Comparison of ENCODE assay signal across 18 cellular contexts in the genomic region with DNA sequence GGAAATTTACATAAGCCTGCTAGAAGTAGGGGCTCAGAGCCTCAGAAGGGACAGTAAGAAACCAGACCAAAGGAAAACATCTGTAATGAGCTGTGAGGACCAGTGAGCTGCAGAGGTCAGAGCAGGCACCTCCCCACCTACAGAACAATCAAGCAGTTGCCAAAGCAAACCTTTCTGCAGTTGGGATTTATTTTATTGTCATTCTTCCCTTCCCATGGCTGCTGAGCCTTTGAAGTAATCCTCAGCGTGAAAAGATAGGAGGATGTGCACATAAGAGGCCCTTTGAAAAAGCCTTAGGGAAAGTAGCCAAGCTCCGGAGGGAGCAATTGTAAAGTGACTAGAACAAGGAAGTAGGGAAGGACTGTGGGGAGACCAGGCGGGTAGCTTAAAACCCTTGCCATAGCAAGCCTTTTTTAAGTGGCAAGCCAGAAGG.
DNase-seq lines count a peak whose midpoint lies in the region; ATAC-seq and TF ChIP-seq lines count a peak whose summit lies in the region.
"Had no signal": no experiment of that assay in that cellular context is flagged by ENCODE, and none has a peak within 500 bp of the region (broad histone marks: within the 10 kb centered on the region; RNA-seq: fewer than 3 reads in every experiment).

No MANE protein-coding gene starts in this region.

- H3K36me3 Mint-ChIP-seq in mesothelial cell of epicardium = no peaks in the 10 kb centered on the region
- H3K36me3 Mint-ChIP-seq: CD4-positive, CD25-positive, alpha-beta regulatory T cell; naive B cell had no signal

- no peaks in the 10 kb centered on the region for H3K9me3 ChIP-seq in colonic mucosa
- H3K9me3 ChIP-seq: right lobe of liver had no signal

- no peak for ATAC-seq in HG02588 (IDR thresholded peaks at IDR 0.05; ENCODE audit: unreplicated experiment)
- ATAC-seq in HG03108 (IDR thresholded peaks at IDR 0.05; ENCODE audit: unreplicated experiment) = no peak
- ATAC-seq: right lobe of liver; stimulated activated naive CD8-positive, alpha-beta T cell treated with anti-CD3 and anti-CD28 coated beads, Interleukin-15, Interleukin-2, amounts not matched to agents 100 U/mL and 50 U/mL, for 24 hours had no signal

- H3K9ac ChIP-seq in colonic mucosa (ENCODE audit: low read depth in 2 of 2, low read length in 2 of 2) = no peak overlapping the region

- H3K4me1 ChIP-seq in colonic mucosa = peaks cover 6% of the 10 kb centered on the region
- H3K4me1 ChIP-seq: right lobe of liver had no signal

- H3K9me3 Mint-ChIP-seq in mesothelial cell of epicardium = no peaks in the 10 kb centered on the region
- H3K9me3 Mint-ChIP-seq: activated T-helper 1 cell treated with anti-CD3 and anti-CD28 coated beads, Interleukin-12 subunit alpha, Interleukin-12 subunit beta, Interleukin-2, Interleukin-4 antibody, amounts not matched to agents 30 ng/mL and 10 ng/mL and 1 ng/mL, durations not matched to agents 14 hours and 24 hours and 36 hours; naive B cell; T-helper 2 cell treated with Interferon-gamma antibody and Interleukin-4, amounts not matched to agents 5 μg/mL and 100 μg/mL, for 36 hours had no signal

- TF ChIP-seq CTCF in colonic mucosa (IDR thresholded peaks at IDR 0.05) (no peak), mesothelial cell of epicardium (IDR thresholded peaks at IDR 0.05; ENCODE audit: unreplicated experiment) (no peak)

- no peaks in the 10 kb centered on the region for H3K27me3 Mint-ChIP-seq in mesothelial cell of epicardium (ENCODE audit: low read depth)
- H3K27me3 Mint-ChIP-seq: CD4-positive, CD25-positive, alpha-beta regulatory T cell; naive B cell had no signal

- peak overlapping the region; percentile 82 for H3K27ac Mint-ChIP-seq in mesothelial cell of epicardium
- H3K27ac Mint-ChIP-seq: activated T-helper 1 cell treated with anti-CD3 and anti-CD28 coated beads, Interleukin-12 subunit alpha, Interleukin-12 subunit beta, Interleukin-2, Interleukin-4 antibody, amounts not matched to agents 30 ng/mL and 10 ng/mL and 1 ng/mL, durations not matched to agents 14 hours and 24 hours and 36 hours; T-helper 2 cell treated with Interferon-gamma antibody and Interleukin-4, amounts not matched to agents 5 μg/mL and 100 μg/mL, for 36 hours had no signal

- peak overlapping the region; percentile 68 for H3K27ac ChIP-seq in colonic mucosa
- H3K27ac ChIP-seq: 22Rv1, right lobe of liver had no signal

- intact Hi-C loops in colonic mucosa (cut with DNase I) = no loop called here

- H3K4me3 ChIP-seq in colonic mucosa = no peak overlapping the region
- H3K4me3 ChIP-seq: right lobe of liver had no signal

- H3K4me1 Mint-ChIP-seq in mesothelial cell of epicardium = peaks cover 23% of the 10 kb centered on the region
- H3K4me1 Mint-ChIP-seq: naive B cell had no signal

- no peaks in the 10 kb centered on the region for H3K36me3 ChIP-seq in colonic mucosa
- H3K36me3 ChIP-seq: right lobe of liver had no signal

- peak; percentile 19 for DNase-seq in NCI-H510A treated with DMSO at 0.1 percent for 48 hours (lab: John Stamatoyannopoulos, UW)
- no peak for DNase-seq in NCI-H510A (lab: John Stamatoyannopoulos, UW)
- peak; percentile 72 for DNase-seq in colonic mucosa
- DNase-seq in mesothelial cell of epicardium (ENCODE audit: low spot score in 2 of 2, unreplicated experiment in 2 of 2) = no peak
- DNase-seq in NCI-H1105 treated with DMSO at 0.1 percent for 48 hours (lab: John Stamatoyannopoulos, UW) = no peak
- DNase-seq in inferior parietal cortex (ENCODE audit: extremely low spot score) = no peak
- DNase-seq: CD4-positive, CD25-positive, alpha-beta regulatory T cell; islet precursor cell; KG1; naive B cell; NCI-H1930; right lobe of liver; stimulated activated naive CD8-positive, alpha-beta T cell treated with anti-CD3 and anti-CD28 coated beads, Interleukin-15, Interleukin-2, amounts not matched to agents 100 U/mL and 50 U/mL, for 24 hours had no signal

- H3K27me3 ChIP-seq in colonic mucosa = no peaks in the 10 kb centered on the region
- H3K27me3 ChIP-seq: right lobe of liver had no signal

- H3K4me3 Mint-ChIP-seq in mesothelial cell of epicardium = no peak overlapping the region
- H3K4me3 Mint-ChIP-seq: activated T-helper 1 cell treated with anti-CD3 and anti-CD28 coated beads, Interleukin-12 subunit alpha, Interleukin-12 subunit beta, Interleukin-2, Interleukin-4 antibody, amounts not matched to agents 30 ng/mL and 10 ng/mL and 1 ng/mL, durations not matched to agents 14 hours and 24 hours and 36 hours; CD4-positive, CD25-positive, alpha-beta regulatory T cell; naive B cell; T-helper 2 cell treated with Interferon-gamma antibody and Interleukin-4, amounts not matched to agents 5 μg/mL and 100 μg/mL, for 36 hours had no signal

Comparison
In these comparisons a context has a peak if more than half of its experiments do, and no peak if none do; other contexts are left out.
1. DNase-seq: peak in NCI-H510A treated with DMSO at 0.1 percent for 48 hours (single experiment) and colonic mucosa (single experiment); none in NCI-H510A (single experiment), mesothelial cell of epicardium (0 of 2), NCI-H1105 treated with DMSO at 0.1 percent for 48 hours (single experiment) and inferior parietal cortex (single experiment).